9 cellular contexts compared by ENCODE assay signal in the genomic region with DNA sequence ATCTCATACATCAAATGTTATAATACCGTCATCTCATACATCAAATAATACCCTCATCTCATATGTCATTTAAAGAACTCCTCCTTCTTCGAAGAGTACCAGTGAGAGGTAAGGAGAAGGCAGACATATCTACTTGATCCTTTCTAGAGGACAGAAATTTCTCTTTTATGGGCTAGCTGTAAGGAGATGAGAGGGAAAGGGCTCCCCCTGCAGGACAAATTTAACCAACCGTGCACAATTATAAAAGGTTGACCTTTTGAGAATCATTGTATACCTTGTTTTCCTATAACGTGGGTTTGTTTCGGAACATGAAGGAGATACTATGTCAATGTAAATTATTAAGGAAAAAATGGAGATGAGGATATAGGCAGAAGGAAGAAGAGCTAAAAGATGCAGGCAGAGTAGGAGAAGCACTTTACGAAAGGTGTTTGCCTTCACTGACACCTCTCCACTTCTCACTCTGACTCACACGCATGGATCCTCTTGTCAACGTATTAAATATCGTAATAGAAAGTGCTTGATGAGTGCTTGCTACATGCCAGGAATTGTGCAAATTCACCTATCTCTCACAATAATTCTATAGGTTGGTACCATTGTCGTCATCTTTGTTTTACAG.
DNase-seq lines count a peak whose midpoint lies in the region; TF ChIP-seq lines count a peak whose summit lies in the region.
"Had no signal": no experiment of that assay in that cellular context is flagged by ENCODE, and none has a peak within 500 bp of the region (broad histone marks: within the 10 kb centered on the region; RNA-seq: fewer than 3 reads in every experiment).

No MANE protein-coding gene starts in this region.

- no peak for TF ChIP-seq EP300 in transverse colon (IDR thresholded peaks at IDR 0.05; ENCODE audit: low read depth)

- H3K27me3 ChIP-seq in kidney epithelial cell (ENCODE audit: control insufficient read depth, insufficient read depth, low read length) = no peaks in the 10 kb centered on the region
- H3K27me3 ChIP-seq in transverse colon = no peaks in the 10 kb centered on the region
- H3K27me3 ChIP-seq in right atrium auricular region = no peaks in the 10 kb centered on the region

- TF ChIP-seq CTCF in LNCAP (IDR thresholded peaks at IDR 0.05) (peak; percentile 76), VCaP (conservative IDR thresholded peaks at IDR 0.05) (peak; percentile 73), kidney epithelial cell (IDR thresholded peaks at IDR 0.05; ENCODE audit: insufficient read depth, low read length, poor library complexity, severe bottlenecking) (peak; percentile 49), transverse colon (IDR thresholded peaks at IDR 0.05) (peak in 4 of 5 experiments; percentile 28 to 50 (median 42)), right atrium auricular region (IDR thresholded peaks at IDR 0.05) (peak in 1 of 2 donors; percentile 53)

- no peak for TF ChIP-seq POLR2A in transverse colon (IDR thresholded peaks at IDR 0.05)

- intact Hi-C loops in transverse colon (cut with DNase I; ENCODE audit: low total_unique reads) = no loop called here

- H3K36me3 ChIP-seq in kidney epithelial cell (ENCODE audit: control insufficient read depth, insufficient read depth, low read length) (no peaks in the 10 kb centered on the region), transverse colon (no peaks in the 10 kb centered on the region), right atrium auricular region (no peaks in the 10 kb centered on the region)

- H3K27ac ChIP-seq in VCaP (no peak overlapping the region), transverse colon (no peak overlapping the region), right atrium auricular region (no peak overlapping the region)

- no peaks in the 10 kb centered on the region for H3K9me3 ChIP-seq in transverse colon
- no peaks in the 10 kb centered on the region for H3K9me3 ChIP-seq in right atrium auricular region

- DNase-seq in NCI-H2107 treated with DMSO at 0.1 percent for 48 hours (lab: John Stamatoyannopoulos, UW; ENCODE audit: unreplicated experiment) = peak; percentile 31
- DNase-seq in NCI-H2107 (lab: John Stamatoyannopoulos, UW) = no peak
- no peak for DNase-seq in kidney epithelial cell (ENCODE audit: low read depth)
- DNase-seq in transverse colon = peak; percentile 9
- no peak for DNase-seq in right atrium auricular region (ENCODE audit: low spot score)
- DNase-seq in NCI-H128 (lab: John Stamatoyannopoulos, UW; ENCODE audit: unreplicated experiment) = no peak
- DNase-seq: activated B cell treated with CpG ODN at 0.5 μM for 24 hours had no signal

- no peaks in the 10 kb centered on the region for H3K4me1 ChIP-seq in transverse colon
- no peaks in the 10 kb centered on the region for H3K4me1 ChIP-seq in right atrium auricular region

- 62 to 69% methylated on average over 10 of the region's 10 CpGs for WGBS in transverse colon (ENCODE audit: low coverage in 1 of 2), 2 donors

- H3K4me3 ChIP-seq in kidney epithelial cell (ENCODE audit: low read depth, low read length) = no peak overlapping the region
- no peak overlapping the region for H3K4me3 ChIP-seq in transverse colon
- no peak overlapping the region for H3K4me3 ChIP-seq in right atrium auricular region

- in situ Hi-C loops in transverse colon (cut with MboI; ENCODE audit: low pct_ligation_motif_present in 1 of 4, low pct_unique_long_range_greater_than_20kb in 1 of 4, low sequenced_read_pairs in 3 of 4) = no loop called here

Comparison
In these comparisons a context has a peak if more than half of its experiments do, and no peak if none do; other contexts are left out.
1. DNase-seq: peak in NCI-H2107 treated with DMSO at 0.1 percent for 48 hours (single experiment) and transverse colon (single experiment); none in NCI-H2107 (single experiment), kidney epithelial cell (single experiment), right atrium auricular region (single experiment) and NCI-H128 (single experiment).